In genomic region chr1:95118019-95118499, GRCh38 we compare ENCODE assay signal across 8 cellular contexts. TPM values are rescaled to one million over a fixed set of nuclear protein-coding genes. Genes with fewer than 3 reads are reported as not detected.
A peak's percentile ranks its signal among the peaks of the same experiment; 100 is the strongest.
DNase-seq lines count a peak whose midpoint lies in the region; ATAC-seq and TF ChIP-seq lines count a peak whose summit lies in the region.

No MANE protein-coding gene starts in this region.

- CTCF ChIA-PET in activated CD4-positive, alpha-beta T cell treated with anti-CD3 and anti-CD28 coated beads for 36 hours (lab: Charles Lee), result interaction anchor here (0.9 to 2.0 kb wide), 6 partner anchors 14 to 131 kb away, joined by 3 to 6 read pairs (median 4); partner anchors contain the start of genes ALG14 and RWDD3

- H3K9me3 ChIP-seq in parathyroid adenoma (ENCODE audit: control insufficient read depth, low read length), result no peaks in the 10 kb centered on the region

- TF ChIP-seq CTCF in WI38 (IDR thresholded peaks at IDR 0.05; ENCODE audit: low read depth, low read length) (no peak), fibroblast of the aortic adventitia (IDR thresholded peaks at IDR 0.05; ENCODE audit: insufficient read depth, low read length) (no peak), parathyroid adenoma (IDR thresholded peaks at IDR 0.05) (no peak)

- no peak overlapping the region for H3K9ac ChIP-seq in parathyroid adenoma

- H3K4me3 Mint-ChIP-seq in activated CD4-positive, alpha-beta T cell treated with anti-CD3 and anti-CD28 coated beads for 36 hours, result peak overlapping the region; percentile 71

- no peak overlapping the region for H3K27ac Mint-ChIP-seq in activated CD4-positive, alpha-beta T cell treated with anti-CD3 and anti-CD28 coated beads for 36 hours

- H3K4me3 ChIP-seq in WI38 (ENCODE audit: low read depth, low read length), result peak overlapping the region; percentile 72
- H3K4me3 ChIP-seq in fibroblast of the aortic adventitia (ENCODE audit: low read depth, low read length), result peak overlapping the region; percentile 64
- H3K4me3 ChIP-seq in parathyroid adenoma (ENCODE audit: low read depth, low read length), result peak overlapping the region; percentile 63

- peak overlapping the region; percentile 76 for H2AFZ ChIP-seq in parathyroid adenoma

- H3K4me1 ChIP-seq in parathyroid adenoma, result no peaks in the 10 kb centered on the region

- no peaks in the 10 kb centered on the region for H3K9me3 Mint-ChIP-seq in activated CD4-positive, alpha-beta T cell treated with anti-CD3 and anti-CD28 coated beads for 36 hours (ENCODE audit: low read depth)

- no peaks in the 10 kb centered on the region for H3K36me3 ChIP-seq in parathyroid adenoma (ENCODE audit: control insufficient read depth, insufficient read depth, low read length)

- no peak for ATAC-seq in activated CD4-positive, alpha-beta T cell treated with anti-CD3 and anti-CD28 coated beads for 36 hours
- no peak for ATAC-seq in GM18517 (IDR thresholded peaks at IDR 0.05; ENCODE audit: unreplicated experiment)

- H3K36me3 Mint-ChIP-seq in activated CD4-positive, alpha-beta T cell treated with anti-CD3 and anti-CD28 coated beads for 36 hours (ENCODE audit: low read depth), result no peaks in the 10 kb centered on the region

- peak; percentile 49 for DNase-seq in activated CD4-positive, alpha-beta T cell treated with anti-CD3 and anti-CD28 coated beads for 36 hours
- DNase-seq in activated CD4-positive, alpha-beta T cell treated with anti-CD3 and anti-CD28 coated beads, Interleukin-2, amount 50 U/mL, for 48 hours, result no peak
- DNase-seq in fibroblast of the aortic adventitia (ENCODE audit: low read depth), result peak; percentile 1
- DNase-seq in AG08396 (ENCODE audit: low spot score), result no peak
- DNase-seq in NCI-H128 (lab: John Stamatoyannopoulos, UW; ENCODE audit: unreplicated experiment), result no peak

- no peaks in the 10 kb centered on the region for H3K27me3 ChIP-seq in parathyroid adenoma (ENCODE audit: control insufficient read depth, insufficient read depth, low read length)

- POLR2A ChIA-PET in activated CD4-positive, alpha-beta T cell treated with anti-CD3 and anti-CD28 coated beads for 36 hours (lab: Charles Lee), result no interaction called here

- no peak overlapping the region for H3K27ac ChIP-seq in parathyroid adenoma

- no peaks in the 10 kb centered on the region for H3K79me2 ChIP-seq in parathyroid adenoma

- H3K4me1 Mint-ChIP-seq in activated CD4-positive, alpha-beta T cell treated with anti-CD3 and anti-CD28 coated beads for 36 hours, result peaks cover 8% of the 10 kb centered on the region

- intact Hi-C loops in activated CD4-positive, alpha-beta T cell treated with anti-CD3 and anti-CD28 coated beads for 36 hours (cut with DNase I, micrococcal nuclease), result loop anchor here in 1 of 2 experiments (5.0 kb wide), 1 partner anchor 46 kb away; the partner anchor contains the start of gene ALG14

- H3K27me3 Mint-ChIP-seq in activated CD4-positive, alpha-beta T cell treated with anti-CD3 and anti-CD28 coated beads for 36 hours, result peaks cover 44% of the 10 kb centered on the region

- peak overlapping the region; percentile 64 for H3K4me2 ChIP-seq in parathyroid adenoma (ENCODE audit: low read length)

RNA-seq across cellular contexts. Expression of gene TLCD4, which starts 0.9 kb away (rescaled TPM):
- under 1 TPM; 0.19 to 0.25 TPM for total RNA-seq in activated CD4-positive, alpha-beta T cell treated with anti-CD3 and anti-CD28 coated beads for 36 hours
- total RNA-seq in fibroblast of the aortic adventitia (ENCODE audit: low replicate concordance), result 0.25 and 0.36 TPM in 2 replicates

RNA-seq across cellular contexts. Expression of gene ALG14, which starts 45.3 kb away (rescaled TPM):
- 1 to 10 TPM; 5.3 to 7.3 TPM for total RNA-seq in activated CD4-positive, alpha-beta T cell treated with anti-CD3 and anti-CD28 coated beads for 36 hours
- 1.2 and 2.4 TPM in 2 replicates for total RNA-seq in fibroblast of the aortic adventitia (ENCODE audit: low replicate concordance)

Comparison
In these comparisons a context has a peak if more than half of its experiments do, and no peak if none do; other contexts are left out.
1. DNase-seq: peak in activated CD4-positive, alpha-beta T cell treated with anti-CD3 and anti-CD28 coated beads for 36 hours (single experiment) and fibroblast of the aortic adventitia (single experiment); none in activated CD4-positive, alpha-beta T cell treated with anti-CD3 and anti-CD28 coated beads, Interleukin-2, amount 50 U/mL, for 48 hours (0 of 2), AG08396 (single experiment) and NCI-H128 (single experiment).
2. Peak in every context shown above with its lines, with median percentiles within 50 percentile points of each other: H3K4me3 ChIP-seq.